Comparison of ENCODE assay signal across 8 cellular contexts in genomic region chr19:2476451-2477140, GRCh38. TPM values are rescaled to one million over a fixed set of nuclear protein-coding genes. Genes with fewer than 3 reads are reported as not detected.
DNase-seq lines count a peak whose midpoint lies in the region; ATAC-seq and TF ChIP-seq lines count a peak whose summit lies in the region.

No MANE protein-coding gene starts in this region.

- ATAC-seq in GM21360 (IDR thresholded peaks at IDR 0.05; ENCODE audit: unreplicated experiment) (peak; percentile 2), GM18519 (IDR thresholded peaks at IDR 0.05; ENCODE audit: low FRiP score, unreplicated experiment) (no peak)

- H3K36me3 Mint-ChIP-seq in nephron (ENCODE audit: low read depth) = no peaks in the 10 kb centered on the region

- peaks cover 19% of the 10 kb centered on the region for H3K4me1 Mint-ChIP-seq in nephron

- H3K9me3 Mint-ChIP-seq in nephron = no peaks in the 10 kb centered on the region

- H3K27me3 ChIP-seq in esophagus (ENCODE audit: control insufficient read depth in 1 of 2, insufficient read depth in 2 of 2, low read length in 2 of 2) = no peaks in the 10 kb centered on the region

- H3K4me3 ChIP-seq in NB4 (ENCODE audit: low read depth, low read length) (peak overlapping the region; percentile 97), esophagus (ENCODE audit: low read depth in 1 of 2, low read length in 2 of 2) (peak overlapping the region; percentile 90 to 91)

- H3K4me3 Mint-ChIP-seq in nephron = peak overlapping the region; percentile 93 to 97 (median 96)

- DNase-seq in AG20443 (ENCODE audit: low spot score) (peak; percentile 51), NB4 (ENCODE audit: low read depth) (peak; percentile 81), activated T-cell treated with anti-CD3 and anti-CD28 coated beads for 48 hours (ENCODE audit: low read depth) (peak; percentile 73)

- peak overlapping the region; percentile 14 to 61 (median 48) for H3K27ac Mint-ChIP-seq in nephron

- no peak for TF ChIP-seq POLR2A in NB4 (IDR thresholded peaks at IDR 0.05; ENCODE audit: extremely low read depth, insufficient read length)

- H3K36me3 ChIP-seq in esophagus (ENCODE audit: control insufficient read depth in 2 of 2, insufficient read depth in 2 of 2, low read length in 1 of 2) = no peaks in the 10 kb centered on the region

- H3K27ac ChIP-seq in esophagus (ENCODE audit: low read depth in 2 of 2, low read length in 1 of 2) = peak overlapping the region; percentile 94 to 97
- H3K27ac ChIP-seq in temporal lobe (ENCODE audit: low read depth, low read length) = peak overlapping the region; percentile 61

- H3K9me3 ChIP-seq in esophagus (ENCODE audit: control insufficient read depth in 2 of 2, insufficient read depth in 1 of 2, low read depth in 1 of 2, low read length in 1 of 2) = peaks cover 0 to 2% of the 10 kb centered on the region in 2 donors

- H3K4me1 ChIP-seq in esophagus (ENCODE audit: control insufficient read depth in 2 of 2, insufficient read depth in 2 of 2, low read length in 1 of 2) = peaks cover 0 to 5% of the 10 kb centered on the region in 2 donors

- H3K27me3 Mint-ChIP-seq in nephron (ENCODE audit: low read depth) = peaks cover 40% of the 10 kb centered on the region

- TF ChIP-seq CTCF in NB4 (IDR thresholded peaks at IDR 0.05; ENCODE audit: low read depth, low read length) (no peak), nephron (IDR thresholded peaks at IDR 0.05; ENCODE audit: unreplicated experiment in 3 of 3) (no peak)

- WGBS in esophagus, 2 donors = 1% methylated on average over 41 to 42 of the region's 42 CpGs

RNA-seq across cellular contexts. Expression of gene GADD45B, which starts 0.7 kb away (rescaled TPM):
- 10 to 100 TPM; 37.6 to 62.6 TPM for polyA plus RNA-seq in esophagus
- 5.9 TPM for total RNA-seq in temporal lobe

RNA-seq across cellular contexts. Expression of gene LMNB2, which starts 19.8 kb away (rescaled TPM):
- polyA plus RNA-seq in esophagus = 10 to 100 TPM; 23.2 to 32.3 TPM
- total RNA-seq in temporal lobe = 32.2 TPM

RNA-seq across cellular contexts. Expression of gene TIMM13, which starts 49.2 kb away (rescaled TPM):
- polyA plus RNA-seq in esophagus = 10 to 100 TPM; 52.0 to 86.8 TPM
- 19.9 TPM for total RNA-seq in temporal lobe
